26 cellular contexts compared by ENCODE assay signal in genomic region chr2:30957591-30957990, GRCh38.
"Had no signal": no experiment of that assay in that cellular context is flagged by ENCODE, and none has a peak within 500 bp of the region (broad histone marks: within the 10 kb centered on the region; RNA-seq: fewer than 3 reads in every experiment).

No MANE protein-coding gene starts in this region.

- H3K36me3 ChIP-seq: pancreas, prostate gland, right atrium auricular region, right lobe of liver, sigmoid colon, stomach, thoracic aorta, thyroid gland, tibial nerve, upper lobe of left lung, vagina had no signal

- ATAC-seq: natural killer cell treated with Interleukin-12 subunit alpha and Interleukin-12 subunit beta and Interleukin-15 and Interleukin-18, amount 100 ng/mL, for 72 hours; pancreas; right lobe of liver; stimulated activated effector memory CD8-positive, alpha-beta T cell treated with anti-CD3 and anti-CD28 coated beads, Interleukin-12 subunit alpha, Interleukin-12 subunit beta, amount 100 ng/mL, for 72 hours; stimulated activated naive B cell treated with anti-CD40 and anti-IgM and Interleukin-4, amounts not matched to agents 10 μg/mL and 1 μg/mL and 100 μg/mL, for 72 hours had no signal

- H3K27ac Mint-ChIP-seq: natural killer cell treated with Interleukin-12 subunit alpha and Interleukin-12 subunit beta and Interleukin-15 and Interleukin-18, amount 100 ng/mL, for 72 hours; nephron progenitor cell; stimulated activated effector memory CD8-positive, alpha-beta T cell treated with anti-CD3 and anti-CD28 coated beads, Interleukin-12 subunit alpha, Interleukin-12 subunit beta, amount 100 ng/mL, for 72 hours; stimulated activated naive CD8-positive, alpha-beta T cell treated with anti-CD3 and anti-CD28 coated beads, Interleukin-15, Interleukin-2, amounts not matched to agents 100 ng/mL and 50 ng/mL, for 24 hours had no signal

- H3K36me3 Mint-ChIP-seq: natural killer cell treated with Interleukin-12 subunit alpha and Interleukin-12 subunit beta and Interleukin-15 and Interleukin-18, amount 100 ng/mL, for 72 hours; stimulated activated effector memory CD8-positive, alpha-beta T cell treated with anti-CD3 and anti-CD28 coated beads, Interleukin-12 subunit alpha, Interleukin-12 subunit beta, amount 100 ng/mL, for 72 hours; stimulated activated naive B cell treated with anti-CD40 and anti-IgM and Interleukin-4, amounts not matched to agents 10 μg/mL and 1 μg/mL and 100 μg/mL, for 72 hours had no signal

- H3K4me3 Mint-ChIP-seq: natural killer cell treated with Interleukin-12 subunit alpha and Interleukin-12 subunit beta and Interleukin-15 and Interleukin-18, amount 100 ng/mL, for 72 hours; nephron progenitor cell; neural crest cell; stimulated activated effector memory CD8-positive, alpha-beta T cell treated with anti-CD3 and anti-CD28 coated beads, Interleukin-12 subunit alpha, Interleukin-12 subunit beta, amount 100 ng/mL, for 72 hours; stimulated activated naive B cell treated with anti-CD40 and anti-IgM and Interleukin-4, amounts not matched to agents 10 μg/mL and 1 μg/mL and 100 μg/mL, for 72 hours; stimulated activated naive CD8-positive, alpha-beta T cell treated with anti-CD3 and anti-CD28 coated beads, Interleukin-15, Interleukin-2, amounts not matched to agents 100 ng/mL and 50 ng/mL, for 24 hours had no signal

- H3K4me3 ChIP-seq: pancreas, prostate gland, right atrium auricular region, right lobe of liver, sigmoid colon, stomach, thoracic aorta, thyroid gland, tibial nerve, upper lobe of left lung, vagina had no signal

- H3K4me1 Mint-ChIP-seq: neural crest cell; stimulated activated effector memory CD8-positive, alpha-beta T cell treated with anti-CD3 and anti-CD28 coated beads, Interleukin-12 subunit alpha, Interleukin-12 subunit beta, amount 100 ng/mL, for 72 hours had no signal

- H3K27me3 Mint-ChIP-seq: stimulated activated naive B cell treated with anti-CD40 and anti-IgM and Interleukin-4, amounts not matched to agents 10 μg/mL and 1 μg/mL and 100 μg/mL, for 72 hours; stimulated activated naive CD8-positive, alpha-beta T cell treated with anti-CD3 and anti-CD28 coated beads, Interleukin-15, Interleukin-2, amounts not matched to agents 100 ng/mL and 50 ng/mL, for 24 hours had no signal

- H3K9me3 ChIP-seq: neutrophil, pancreas, prostate gland, right atrium auricular region, right lobe of liver, sigmoid colon, stomach, thoracic aorta, thyroid gland, tibial nerve, upper lobe of left lung, vagina had no signal

- DNase-seq: nephron progenitor cell; nucleus accumbens; pancreas; retina; right lobe of liver; sigmoid colon; stimulated activated CD4-positive, alpha-beta T cell treated with anti-CD3 and anti-CD28 coated beads, Interleukin-15, amount 100 ng/mL, for 24 hours; stimulated activated CD4-positive, alpha-beta T cell treated with anti-CD3 and anti-CD28 coated beads, Interleukin-2, amount 100 ng/mL, for 24 hours; stimulated activated CD4-positive, alpha-beta T cell treated with anti-CD3 and anti-CD28 coated beads, Interleukin-2, amount 100 ng/mL, for 48 hours; stimulated activated CD4-positive, alpha-beta T cell treated with anti-CD3 and anti-CD28 coated beads, Interleukin-4, amount 100 ng/mL, for 24 hours; stimulated activated naive B cell treated with anti-CD40 and anti-IgM and Interleukin-4, amounts not matched to agents 10 μg/mL and 1 μg/mL and 100 μg/mL, for 72 hours; stimulated activated naive CD4-positive, alpha-beta T cell treated with Interleukin-2 at 50 U/mL for 16 hours; stomach; thyroid gland; trophoblast cell; upper lobe of left lung had no signal

- H3K4me1 ChIP-seq: pancreas, prostate gland, right atrium auricular region, right lobe of liver, thyroid gland, tibial nerve, upper lobe of left lung, vagina had no signal

- H3K9me3 Mint-ChIP-seq: natural killer cell treated with Interleukin-12 subunit alpha and Interleukin-12 subunit beta and Interleukin-15 and Interleukin-18, amount 100 ng/mL, for 72 hours; nephron progenitor cell; neural crest cell; stimulated activated effector memory CD8-positive, alpha-beta T cell treated with anti-CD3 and anti-CD28 coated beads, Interleukin-12 subunit alpha, Interleukin-12 subunit beta, amount 100 ng/mL, for 72 hours; stimulated activated naive B cell treated with anti-CD40 and anti-IgM and Interleukin-4, amounts not matched to agents 10 μg/mL and 1 μg/mL and 100 μg/mL, for 72 hours; stimulated activated naive CD8-positive, alpha-beta T cell treated with anti-CD3 and anti-CD28 coated beads, Interleukin-15, Interleukin-2, amounts not matched to agents 100 ng/mL and 50 ng/mL, for 24 hours had no signal
